ENCODE assay signal across 8 cellular contexts in the genomic region with DNA sequence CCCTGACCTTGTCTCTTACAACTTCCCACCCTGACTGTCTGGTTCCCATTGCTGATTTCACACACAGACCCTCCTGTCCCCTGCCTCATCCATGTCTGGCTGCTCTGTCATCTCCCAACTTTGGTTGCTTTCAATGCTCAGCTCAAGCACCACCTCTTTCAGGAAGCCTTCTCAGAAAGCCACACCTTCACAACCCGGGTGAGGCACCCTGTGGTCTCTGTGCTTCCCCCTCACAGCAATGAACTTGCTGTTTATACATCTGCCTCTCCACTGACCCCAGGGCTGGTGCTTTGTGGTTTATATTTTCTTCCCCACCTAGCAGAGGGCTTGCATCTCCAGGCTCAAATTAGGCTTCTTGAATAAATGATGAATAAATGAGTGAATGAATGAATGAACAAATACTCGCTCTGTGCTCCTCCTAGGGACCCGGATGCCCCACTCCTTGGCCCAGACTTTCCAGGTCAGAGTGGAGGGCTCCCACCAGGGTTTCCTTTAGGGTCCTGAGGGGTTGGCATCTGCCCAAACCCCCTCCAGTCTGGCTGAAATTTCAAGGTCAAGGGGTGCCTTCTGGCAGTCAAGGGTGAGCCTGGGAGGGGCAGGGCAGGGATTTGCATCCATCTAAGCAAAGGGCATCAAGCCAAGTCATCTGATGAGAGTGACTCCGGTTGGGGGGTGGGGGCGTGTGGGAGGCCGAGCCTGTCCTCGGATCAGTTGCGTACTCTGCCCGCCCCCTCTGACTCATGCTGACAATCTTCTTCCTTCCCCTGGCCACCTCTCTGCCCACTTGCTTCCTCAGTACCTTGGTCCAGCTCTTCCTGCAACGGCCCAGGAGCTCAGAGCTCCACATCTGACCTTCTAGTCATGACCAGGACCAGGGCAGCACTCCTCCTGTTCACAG. TPM values are rescaled to one million over a fixed set of nuclear protein-coding genes. Genes with fewer than 3 reads are reported as not detected.
DNase-seq lines count a peak whose midpoint lies in the region; ATAC-seq, FAIRE-seq and TF ChIP-seq lines count a peak whose summit lies in the region.

A gene (plus strand): TSS at position 783 of the 898 bp plus-strand sequence. CDS start 79 bp downstream, at position 862.

- H3K9me3 ChIP-seq in K562 (replicated peaks; ENCODE audit: control insufficient read depth, insufficient read depth, low read depth, low read length) (no peaks in the 10 kb centered on the region), lung (ENCODE audit: control insufficient read depth in 2 of 2, insufficient read depth in 1 of 2, low read length in 1 of 2) (no peaks in the 10 kb centered on the region)

- peak within 1 kb of the TSS; percentile 73 for H3K4me3 Mint-ChIP-seq in stimulated activated naive CD8-positive, alpha-beta T cell treated with anti-CD3 and anti-CD28 coated beads, Interleukin-15, amount 100 ng/mL, for 72 hours

- H3K4me1 ChIP-seq in K562 (replicated peaks in 1 of 2; ENCODE audit: control insufficient read depth in 2 of 2, insufficient read depth in 2 of 2, low read length in 2 of 2) (peaks cover 2 to 30% of the 10 kb centered on the region in 2 experiments; a peak in 3 of 5 replicates), lung (ENCODE audit: control insufficient read depth in 2 of 2, insufficient read depth in 2 of 2, low read length in 2 of 2) (peaks cover 0 to 1% of the 10 kb centered on the region in 2 donors)

- WGBS in K562 (ENCODE audit: insufficient coverage, low coverage, missing lambda C conversion rate): 2% methylated on average over 10 of the region's 10 CpGs
- 19 to 21% methylated on average over 9 to 10 of the region's 10 CpGs for WGBS in lung, 2 donors

- no peak for TF ChIP-seq RAD21 in K562 (CRISPR knock-in tag; conservative IDR thresholded peaks at IDR 0.05 in 1 of 2, IDR thresholded peaks at IDR 0.05 in 1 of 2)

- H3K27ac Mint-ChIP-seq in stimulated activated naive CD8-positive, alpha-beta T cell treated with anti-CD3 and anti-CD28 coated beads, Interleukin-15, amount 100 ng/mL, for 72 hours: peak within 1 kb of the TSS; percentile 94

- no peaks in the 10 kb centered on the region for H3K79me2 ChIP-seq in K562 (ENCODE audit: control insufficient read depth, insufficient read depth, low read length)

- no TSS peak for BruUV-seq in K562 (replicated peaks; lab: Mats Ljungman, UMichigan)

- H3K27me3 Mint-ChIP-seq in stimulated activated naive CD8-positive, alpha-beta T cell treated with anti-CD3 and anti-CD28 coated beads, Interleukin-15, amount 100 ng/mL, for 72 hours: no peaks in the 10 kb centered on the region

- no peaks in the 10 kb centered on the region for H3K9me3 Mint-ChIP-seq in stimulated activated naive CD8-positive, alpha-beta T cell treated with anti-CD3 and anti-CD28 coated beads, Interleukin-15, amount 100 ng/mL, for 72 hours

- H3K27ac ChIP-seq in K562 (ENCODE audit: extremely low read depth, low read depth, low read length): no peak within 1 kb of the TSS
- H3K27ac ChIP-seq in lung (ENCODE audit: low read depth in 1 of 2, low read length in 1 of 2): peak within 1 kb of the TSS in 1 of 2 donors; percentile 55

- H3K9ac ChIP-seq in K562 (ENCODE audit: insufficient read depth in 1 of 2, low read depth in 2 of 2, low read length in 2 of 2): peak within 1 kb of the TSS in 1 of 2 experiments; percentile 68; a peak in 1 of 4 replicates

- FAIRE-seq in K562 (lab: Jason Lieb, UNC): peak; percentile 64

- DNase-seq in K562 (ENCODE audit: extremely low read depth in 1 of 4, low spot score in 3 of 4): peak; percentile 77 to 79 (median 78)
- DNase-seq in lung (ENCODE audit: low spot score): peak; percentile 74
- DNase-seq in stimulated activated naive CD8-positive, alpha-beta T cell treated with anti-CD3 and anti-CD28 coated beads, Interleukin-15, amount 100 ng/mL, for 72 hours: peak; percentile 73 to 87
- no peak for DNase-seq in inferior parietal cortex (ENCODE audit: extremely low spot score)
- DNase-seq in NCI-H774 (lab: John Stamatoyannopoulos, UW): no peak

- H3K36me3 ChIP-seq in K562 (ENCODE audit: control insufficient read depth, insufficient read depth, low read length) (no peaks in the 10 kb centered on the region), lung (ENCODE audit: control insufficient read depth in 2 of 2, insufficient read depth in 2 of 2, low read length in 2 of 2) (no peaks in the 10 kb centered on the region)

- TF ChIP-seq CTCF in K562 (IDR thresholded peaks at IDR 0.05 in 2 of 3, conservative IDR thresholded peaks at IDR 0.05 in 1 of 3; ENCODE audit: insufficient read depth in 2 of 3, low read depth in 1 of 3, low read length in 3 of 3): no peak
- no peak for TF ChIP-seq CTCF in lung (IDR thresholded peaks at IDR 0.05; ENCODE audit: control extremely low read depth, extremely low read depth)

- H3K4me3 ChIP-seq in K562 (no peak within 1 kb of the TSS), lung (no peak within 1 kb of the TSS)

- TF ChIP-seq EP300 in K562 (IDR thresholded peaks at IDR 0.05; ENCODE audit: low read length): peak; percentile 47; the same call in 1 of the 2 replicates

- no peak within 1 kb of the TSS for H2AFZ ChIP-seq in K562 (ENCODE audit: low read depth, low read length)

- H3K4me2 ChIP-seq in K562 (ENCODE audit: insufficient read depth, low read length): 0 out of 2 replicates have a peak within 1 kb of the TSS, but pooled peaks have one; percentile 21

- intact Hi-C loops in K562 (cut with micrococcal nuclease): no loop called here

- no peaks in the 10 kb centered on the region for H4K20me1 ChIP-seq in K562 (replicated peaks; ENCODE audit: control insufficient read depth, insufficient read depth, low read length)

- in situ Hi-C loops in K562 (cut with MboI): no loop called here

- ATAC-seq in GM18870 (IDR thresholded peaks at IDR 0.05; ENCODE audit: unreplicated experiment) (peak; percentile 61), HG02981 (IDR thresholded peaks at IDR 0.05; ENCODE audit: unreplicated experiment) (peak; percentile 71), K562 (peak; percentile 81), lung (ENCODE audit: insufficient read depth, low FRiP score) (peak; percentile 60)
- ATAC-seq in stimulated activated naive CD8-positive, alpha-beta T cell treated with anti-CD3 and anti-CD28 coated beads, Interleukin-15, amount 100 ng/mL, for 72 hours: peak; percentile 96

- peak; percentile 39; the same call in 1 of the 2 replicates for TF ChIP-seq POLR2A in Raji (IDR thresholded peaks at IDR 0.05; ENCODE audit: insufficient read depth, low read depth, low read length)
- no peak for TF ChIP-seq POLR2A in K562 (conservative IDR thresholded peaks at IDR 0.05)

- peaks cover 0 to 15% of the 10 kb centered on the region in 2 experiments; a peak in 2 of 5 replicates for H3K27me3 ChIP-seq in K562 (ENCODE audit: control insufficient read depth in 2 of 2, insufficient read depth in 2 of 2, low read length in 2 of 2)
- H3K27me3 ChIP-seq in lung (ENCODE audit: control insufficient read depth, insufficient read depth): no peaks in the 10 kb centered on the region

- no peaks in the 10 kb centered on the region for H3K9me1 ChIP-seq in K562 (ENCODE audit: control insufficient read depth, insufficient read depth, low read length)

- POLR2A ChIA-PET in K562 (lab: Yijun Ruan, JAX): no interaction called here

- peaks cover 72% of the 10 kb centered on the region for H3K4me1 Mint-ChIP-seq in stimulated activated naive CD8-positive, alpha-beta T cell treated with anti-CD3 and anti-CD28 coated beads, Interleukin-15, amount 100 ng/mL, for 72 hours

- CTCF ChIA-PET in K562 (lab: Yijun Ruan, JAX; ENCODE audit: low intra/inter-chr PET ratio): no interaction called here

TF ChIP-seq in K562, 482 proteins besides CTCF, POLR2A, EP300 and RAD21 (continues in another document):
- TF ChIP-seq CBX1 (IDR thresholded peaks at IDR 0.05; ENCODE audit: low read depth) (no peak), CBX8 (IDR thresholded peaks at IDR 0.05; ENCODE audit: borderline replicate concordance, extremely low read depth, low read depth, low read length, poor library complexity, severe bottlenecking) (no peak), EP400 (IDR thresholded peaks at IDR 0.05) (no peak), ZNF431 (CRISPR knock-in tag; IDR thresholded peaks at IDR 0.05) (no peak), ZNF282 (CRISPR knock-in tag; IDR thresholded peaks at IDR 0.05) (no peak), C11orf30 (IDR thresholded peaks at IDR 0.05; ENCODE audit: low read depth) (no peak)

RNA-seq across cellular contexts. Expression of the gene that starts here (rescaled TPM):
- total RNA-seq in K562 (2011; cell fraction: chromatin; rRNA removed; ENCODE audit: low replicate concordance): 3.4 and 12.7 TPM in 2 replicates
- 3.7 and 7.0 TPM in 2 replicates for total RNA-seq in K562 (2011; cell fraction: nucleolus; rRNA removed)
- 3.8 and 5.1 TPM in 2 replicates for total RNA-seq in K562 (2011; cell fraction: nucleoplasm; rRNA removed)
- total RNA-seq in K562 (2014; rRNA removed) (0.14 and 0.41 TPM in 2 replicates), K562 (2014; rRNA removed; fragmentation: Illumina TruSeq; extraction: Trizol) (0.15 TPM in 1 of 2 replicates, not detected in the other), K562 (2015; rRNA removed; fragmentation: Illumina TruSeq; extraction: Trizol) (0.58 and 1.1 TPM in 2 replicates), K562 (2021) (0.35 and 0.51 TPM in 2 replicates), lung (100 to 1,000 TPM in 1 of 2 donors, 10 to 100 TPM in 1; 38.1 to 134 TPM)
- polyA plus RNA-seq in K562 (2011; rRNA removed) (0.35 and 0.39 TPM in 2 replicates), K562 (2014; fragmentation: Illumina TruSeq; extraction: Trizol) (0.09 and 0.30 TPM in 2 replicates), K562 (2014; fragmentation: Nextera tagmentation; extraction: Ambion mirVana) (under 1 TPM; 0.03 to 0.04 TPM), K562 (2014; rRNA removed) (0.05 and 0.35 TPM in 2 replicates), lung (100 to 1,000 TPM in 1 of 2 donors, 10 to 100 TPM in 1; 93.1 to 148 TPM)
- polyA plus RNA-seq in K562 (2011; cell fraction: cytosol; rRNA removed): 0.28 and 0.30 TPM in 2 replicates
- 2.2 and 3.5 TPM in 2 replicates for polyA plus RNA-seq in K562 (2011; cell fraction: nucleus; rRNA removed)
- 0.65 and 2.6 TPM in 2 replicates for polyA plus RNA-seq in K562 (2012)
- 0.95 and 1.2 TPM in 2 replicates for polyA minus RNA-seq in K562 (2011; rRNA and poly(A)+ RNA removed)
- not detected in 2 replicates for polyA minus RNA-seq in K562 (2011; cell fraction: cytosol; rRNA and poly(A)+ RNA removed)
- 1.9 and 2.4 TPM in 2 replicates for polyA minus RNA-seq in K562 (2011; cell fraction: nucleus; rRNA and poly(A)+ RNA removed)

Comparison
In these comparisons a context has a peak if more than half of its experiments do, and no peak if none do; other contexts are left out.
1. RNA of the gene that starts here (polyA plus RNA-seq): 93.1 to 148 TPM in lung; 0.03 to 3.5 TPM in K562; every median in the first group is over 10 times any median in the second.
2. DNase-seq: peak in K562 (4 of 4), lung (single experiment) and stimulated activated naive CD8-positive, alpha-beta T cell treated with anti-CD3 and anti-CD28 coated beads, Interleukin-15, amount 100 ng/mL, for 72 hours (2 of 2); none in inferior parietal cortex (single experiment) and NCI-H774 (single experiment).
3. Peak in every context shown above with its lines, with median percentiles within 50 percentile points of each other: ATAC-seq.